In the genomic region with DNA sequence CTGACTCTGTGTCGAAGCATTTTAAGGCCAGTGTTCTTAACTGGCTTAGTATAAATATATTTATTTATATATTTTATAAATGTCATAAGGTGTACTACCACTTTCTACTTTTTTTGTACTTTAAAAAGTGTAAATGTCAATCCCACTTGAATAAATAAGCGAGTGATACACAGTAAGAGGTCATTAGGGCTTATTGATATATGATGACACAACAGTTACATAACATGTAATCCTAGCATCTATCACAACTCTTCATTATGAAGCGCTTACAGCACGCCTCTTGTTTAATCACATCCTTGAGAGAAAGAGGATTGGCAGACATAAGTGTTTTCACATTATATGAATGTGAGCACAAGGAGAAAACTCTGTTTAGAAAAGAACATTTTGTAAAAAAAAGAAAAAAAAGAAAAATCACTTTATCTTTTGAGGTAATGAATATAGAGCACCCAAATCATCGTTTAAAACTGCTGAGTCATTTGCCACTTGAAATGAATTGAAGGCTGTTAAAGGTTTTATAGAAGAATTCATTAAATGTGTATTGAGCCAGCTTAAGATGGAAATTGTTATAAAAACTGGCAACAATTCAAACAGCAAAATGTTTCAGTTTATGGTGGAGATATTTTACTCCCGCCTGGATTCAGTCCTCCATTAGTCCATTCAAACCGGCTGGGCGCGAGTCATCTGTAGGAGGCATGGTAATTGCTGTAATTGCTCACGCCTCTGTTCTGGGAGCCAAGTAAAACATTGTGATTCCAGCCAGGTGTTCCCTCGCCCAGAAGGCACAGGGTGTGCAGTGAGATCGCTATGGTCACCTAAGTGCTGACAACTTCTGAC, we compare ENCODE assay signal across 12 cellular contexts.
DNase-seq lines count a peak whose midpoint lies in the region; ATAC-seq and TF ChIP-seq lines count a peak whose summit lies in the region.
"Had no signal": no experiment of that assay in that cellular context is flagged by ENCODE, and none has a peak within 500 bp of the region (broad histone marks: within the 10 kb centered on the region; RNA-seq: fewer than 3 reads in every experiment).

No MANE protein-coding gene starts in this region.

- no peak for TF ChIP-seq CTCF in GM23338 (conservative IDR thresholded peaks at IDR 0.05; ENCODE audit: low read depth in 2 of 2)
- TF ChIP-seq CTCF in brain (conservative IDR thresholded peaks at IDR 0.05): no peak

- no peak overlapping the region for H3K27ac ChIP-seq in GM23338 (ENCODE audit: low read depth)
- no peak overlapping the region for H3K27ac ChIP-seq in substantia nigra (ENCODE audit: low read depth, low read length, poor library complexity, severe bottlenecking)

- peaks cover 14% of the 10 kb centered on the region for H3K4me1 ChIP-seq in GM23338 (ENCODE audit: insufficient read depth)

- H3F3A ChIP-seq in GM23338 (replicated peaks; ENCODE audit: low read depth): no peaks in the 10 kb centered on the region

- no peaks in the 10 kb centered on the region for H4K20me1 ChIP-seq in GM23338 (replicated peaks; ENCODE audit: insufficient read depth)

- ATAC-seq in GM23338 (no peak), GM21717 (IDR thresholded peaks at IDR 0.05; ENCODE audit: unreplicated experiment) (no peak)

- no peaks in the 10 kb centered on the region for H3K27me3 ChIP-seq in GM23338 (ENCODE audit: insufficient read depth)

- DNase-seq in GM23338 (ENCODE audit: low spot score) (no peak), NCI-H2107 (lab: John Stamatoyannopoulos, UW) (peak; percentile 63), posterior cingulate gyrus (peak in 6 of 10 donors; percentile 9 to 81 (median 22)), substantia nigra (lab: John Stamatoyannopoulos, UW) (no peak), AG20443 (ENCODE audit: low spot score) (no peak), medulla oblongata (ENCODE audit: extremely low spot score) (no peak)
- DNase-seq: activated CD4-positive, CD25-positive, alpha-beta regulatory T cell; naive B cell; Right ventricle myocardium superior had no signal

- peaks cover 6% of the 10 kb centered on the region for H3K27me3 Mint-ChIP-seq in GM23338 (ENCODE audit: insufficient read depth, low read depth, poor library complexity)
- peaks cover 8% of the 10 kb centered on the region for H3K27me3 Mint-ChIP-seq in brain
- H3K27me3 Mint-ChIP-seq: central memory CD8-positive, alpha-beta T cell; naive B cell had no signal

- intact Hi-C loops in posterior cingulate gyrus (cut with DNase I): no loop called here

- H3K36me3 Mint-ChIP-seq in GM23338 (ENCODE audit: low read depth) (no peaks in the 10 kb centered on the region), brain (no peaks in the 10 kb centered on the region)
- H3K36me3 Mint-ChIP-seq: naive B cell had no signal

- H2AFZ ChIP-seq in GM23338: peak overlapping the region; percentile 64; the same call in 1 of the 2 replicates

- no peaks in the 10 kb centered on the region; the same call in 2 of the 3 replicates for H3K9me3 Mint-ChIP-seq in GM23338
- peaks cover 0 to 4% (median 0%) of the 10 kb centered on the region in 5 experiments for H3K9me3 Mint-ChIP-seq in brain
- H3K9me3 Mint-ChIP-seq: central memory CD8-positive, alpha-beta T cell had no signal

- H3K4me1 Mint-ChIP-seq in GM23338: peaks cover 28% of the 10 kb centered on the region
- H3K4me1 Mint-ChIP-seq in brain: peaks cover 79% of the 10 kb centered on the region
- H3K4me1 Mint-ChIP-seq: central memory CD8-positive, alpha-beta T cell; naive B cell had no signal

- H3K27ac Mint-ChIP-seq in GM23338 (no peak overlapping the region), brain (peak overlapping the region in 4 of 5 experiments; percentile 64 to 85 (median 74))

- H3K36me3 ChIP-seq in GM23338 (ENCODE audit: insufficient read depth): no peaks in the 10 kb centered on the region

- no peak overlapping the region for H3K4me3 ChIP-seq in GM23338

- H3K4me3 Mint-ChIP-seq in GM23338 (no peak overlapping the region), brain (no peak overlapping the region)
- H3K4me3 Mint-ChIP-seq: central memory CD8-positive, alpha-beta T cell; naive B cell had no signal

- H3K4me2 ChIP-seq in GM23338: no peak overlapping the region

- H3K9me2 ChIP-seq in GM23338 (ENCODE audit: insufficient read depth): no peaks in the 10 kb centered on the region

- no peaks in the 10 kb centered on the region for H3K79me2 ChIP-seq in GM23338 (replicated peaks; ENCODE audit: insufficient read depth)

TF ChIP-seq in GM23338, 12 proteins besides CTCF, POLR2A, EP300 and RAD21:
- no peak for TF ChIP-seq CREB1 (CRISPR knock-in tag; IDR thresholded peaks at IDR 0.05; ENCODE audit: low read depth)
- TF ChIP-seq ETS1 (IDR thresholded peaks at IDR 0.05): no peak
- no peak for TF ChIP-seq POLR2AphosphoS5 (IDR thresholded peaks at IDR 0.05; ENCODE audit: low read depth)
- TF ChIP-seq JUNB (IDR thresholded peaks at IDR 0.05; ENCODE audit: unreplicated experiment): no peak
- no peak for TF ChIP-seq NANOG (IDR thresholded peaks at IDR 0.05; ENCODE audit: borderline replicate concordance)
- TF ChIP-seq EZH2phosphoT487 (IDR thresholded peaks at IDR 0.05; ENCODE audit: unreplicated experiment): no peak
- TF ChIP-seq EZH2 (IDR thresholded peaks at IDR 0.05; ENCODE audit: low read depth, unreplicated experiment): no peak
- no peak for TF ChIP-seq ZNF114 (CRISPR knock-in tag; IDR thresholded peaks at IDR 0.05)
- TF ChIP-seq STAT1 (IDR thresholded peaks at IDR 0.05; ENCODE audit: unreplicated experiment): no peak
- no peak for TF ChIP-seq REST (IDR thresholded peaks at IDR 0.05; ENCODE audit: unreplicated experiment)
- no peak for TF ChIP-seq ZNF331 (CRISPR knock-in tag; IDR thresholded peaks at IDR 0.05; ENCODE audit: low read depth)

Comparison
In these comparisons a context has a peak if more than half of its experiments do, and no peak if none do; other contexts are left out.
1. DNase-seq: peak in NCI-H2107 (single experiment) and posterior cingulate gyrus (6 of 10); none in GM23338 (single experiment), substantia nigra (0 of 49), AG20443 (single experiment) and medulla oblongata (single experiment).